In genomic region chrX:19373034-19373891, GRCh38 we compare ENCODE assay signal across 8 cellular contexts. TPM values are rescaled to one million over a fixed set of nuclear protein-coding genes. Genes with fewer than 3 reads are reported as not detected.
DNase-seq lines count a peak whose midpoint lies in the region.

No MANE protein-coding gene starts in this region.

- intact Hi-C loops in CD4-positive, alpha-beta memory T cell (cut with micrococcal nuclease): loop anchor here (5.0 to 10.0 kb wide), 2 partner anchors 144 to 752 kb away; partner anchors contain the start of gene MAP3K15

- CTCF ChIA-PET in CD4-positive, alpha-beta memory T cell (lab: Charles Lee; ENCODE audit: partially characterized antibody): interaction anchor here (0.8 to 2.4 kb wide), 5 partner anchors 10 to 949 kb away, joined by 3 to 10 read pairs (median 7); no protein-coding TSS in a partner anchor

- no peaks in the 10 kb centered on the region for H3K4me1 ChIP-seq in CD4-positive, alpha-beta memory T cell (ENCODE audit: insufficient read depth, low read length)
- peaks cover 4% of the 10 kb centered on the region for H3K4me1 ChIP-seq in neuron (ENCODE audit: insufficient read depth, low read length)

- in situ Hi-C loops in G401 (cut with HindIII; ENCODE audit: low sequenced_read_pairs): no loop called here

- H3K27me3 ChIP-seq in CD4-positive, alpha-beta memory T cell (ENCODE audit: insufficient read depth, low read length): no peaks in the 10 kb centered on the region
- H3K27me3 ChIP-seq in neuron (ENCODE audit: insufficient read depth, low read length): no peaks in the 10 kb centered on the region

- DNase-seq in CD4-positive, alpha-beta memory T cell: no peak
- peak; percentile 49 for DNase-seq in NCI-H2171 treated with DMSO at 0.1 percent for 48 hours (lab: John Stamatoyannopoulos, UW)
- DNase-seq in ecto neural progenitor cell (ENCODE audit: low spot score): peak; percentile 46
- DNase-seq in SHP77 (lab: John Stamatoyannopoulos, UW): no peak
- no peak for DNase-seq in G401 (ENCODE audit: low spot score)
- DNase-seq in NAMALWA (ENCODE audit: low spot score): no peak
- no peak for DNase-seq in DMS79 (lab: John Stamatoyannopoulos, UW)

- H3K36me3 Mint-ChIP-seq in CD4-positive, alpha-beta memory T cell: no peaks in the 10 kb centered on the region

- H3K4me3 ChIP-seq in CD4-positive, alpha-beta memory T cell (ENCODE audit: low read length in 2 of 2): peak overlapping the region in 1 of 2 donors; percentile 47
- peak overlapping the region; percentile 27 for H3K4me3 ChIP-seq in neuron (ENCODE audit: low read length)

- POLR2A ChIA-PET in CD4-positive, alpha-beta memory T cell (lab: Charles Lee; ENCODE audit: partially characterized antibody): no interaction called here

- H3K27ac ChIP-seq in CD4-positive, alpha-beta memory T cell (ENCODE audit: low read depth, low read length): no peak overlapping the region

- H3K9me3 ChIP-seq in CD4-positive, alpha-beta memory T cell (ENCODE audit: control insufficient read depth in 1 of 2, low read length in 2 of 2): no peaks in the 10 kb centered on the region
- H3K9me3 ChIP-seq in neuron (ENCODE audit: low read length): no peaks in the 10 kb centered on the region

- H3K4me3 Mint-ChIP-seq in CD4-positive, alpha-beta memory T cell: peak overlapping the region; percentile 22 to 88 (median 81)

- peak overlapping the region; percentile 39 for H2AFZ ChIP-seq in neuron (ENCODE audit: low read depth, low read length)

- H3K4me1 Mint-ChIP-seq in CD4-positive, alpha-beta memory T cell: peaks cover 2 to 9% (median 5%) of the 10 kb centered on the region in 4 donors

- H3K36me3 ChIP-seq in CD4-positive, alpha-beta memory T cell (ENCODE audit: insufficient read depth, low read length): no peaks in the 10 kb centered on the region
- H3K36me3 ChIP-seq in neuron (ENCODE audit: insufficient read depth, low read length): no peaks in the 10 kb centered on the region

- no peaks in the 10 kb centered on the region for H3K27me3 Mint-ChIP-seq in CD4-positive, alpha-beta memory T cell

- no peaks in the 10 kb centered on the region for H3K9me3 Mint-ChIP-seq in CD4-positive, alpha-beta memory T cell

- H3K27ac Mint-ChIP-seq in CD4-positive, alpha-beta memory T cell: no peak overlapping the region

RNA-seq across cellular contexts. Expression of gene PDHA1, which starts 29.5 kb away (rescaled TPM):
- total RNA-seq in CD4-positive, alpha-beta memory T cell: 100 to 1,000 TPM; 116 to 124 TPM
- 10 to 100 TPM; 75.4 to 80.3 TPM for polyA plus RNA-seq in CD4-positive, alpha-beta memory T cell
- 124 and 177 TPM in 2 replicates for total RNA-seq in G401 (2014; rRNA removed; shearing (Covaris generic))

Comparison
In these comparisons a context has a peak if more than half of its experiments do, and no peak if none do; other contexts are left out.
1. DNase-seq: peak in NCI-H2171 treated with DMSO at 0.1 percent for 48 hours (single experiment) and ecto neural progenitor cell (single experiment); none in CD4-positive, alpha-beta memory T cell (0 of 5), SHP77 (0 of 2), G401 (single experiment), NAMALWA (single experiment) and DMS79 (single experiment).